1 cellular context compared by ENCODE assay signal in the genomic region with DNA sequence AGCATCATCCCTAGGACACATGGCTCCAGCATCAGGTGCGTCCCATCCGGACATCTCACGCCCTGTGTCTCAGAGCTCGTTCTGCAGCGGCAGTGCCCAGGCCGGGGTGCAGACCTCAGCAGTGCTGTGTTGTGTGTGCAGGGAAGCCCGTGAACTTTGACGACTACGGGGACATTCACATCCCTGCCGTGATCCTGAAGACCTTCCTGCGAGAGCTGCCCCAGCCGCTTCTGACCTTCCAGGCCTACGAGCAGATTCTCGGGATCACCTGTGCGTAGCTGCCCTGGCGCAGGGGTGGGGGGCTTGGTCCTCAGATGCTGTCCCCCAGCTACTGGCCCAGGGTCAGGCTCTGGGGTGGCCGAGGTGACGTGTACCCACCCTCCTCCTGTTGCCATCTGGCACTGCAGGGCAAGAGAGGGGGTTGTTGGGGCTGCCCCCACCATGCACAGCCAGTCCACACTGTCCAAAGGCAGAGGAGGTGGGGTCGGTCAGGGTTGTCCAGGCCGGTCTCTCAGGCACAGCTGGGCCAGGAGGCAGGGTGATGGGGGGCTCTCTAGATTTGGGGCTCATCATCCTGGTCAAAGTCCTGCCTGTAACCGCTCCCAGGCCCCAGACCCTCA.
TF ChIP-seq lines count a peak whose summit lies in the region.

No MANE protein-coding gene starts in this region.

TF ChIP-seq in IMR-90, 13 proteins besides CTCF, POLR2A, EP300 and RAD21:
- TF ChIP-seq RCOR1 (IDR thresholded peaks at IDR 0.05; ENCODE audit: insufficient replicate concordance, low read length): no peak
- no peak for TF ChIP-seq MXI1 (IDR thresholded peaks at IDR 0.05; ENCODE audit: borderline replicate concordance, low read depth, low read length)
- no peak for TF ChIP-seq MAFK (IDR thresholded peaks at IDR 0.05; ENCODE audit: low read depth, low read length)
- no peak for TF ChIP-seq RFX5 (IDR thresholded peaks at IDR 0.05; ENCODE audit: low read depth, low read length)
- TF ChIP-seq CHD1 (IDR thresholded peaks at IDR 0.05; ENCODE audit: low read depth, low read length): no peak
- no peak for TF ChIP-seq FOS (IDR thresholded peaks at IDR 0.05; ENCODE audit: low read depth, low read length)
- no peak for TF ChIP-seq CEBPB (IDR thresholded peaks at IDR 0.05; ENCODE audit: low read depth, low read length)
- TF ChIP-seq NFE2L2 (IDR thresholded peaks at IDR 0.05; ENCODE audit: low read depth, low read length): no peak
- TF ChIP-seq BHLHE40 (IDR thresholded peaks at IDR 0.05; ENCODE audit: low read depth, low read length): no peak
- TF ChIP-seq, protein P1, sequence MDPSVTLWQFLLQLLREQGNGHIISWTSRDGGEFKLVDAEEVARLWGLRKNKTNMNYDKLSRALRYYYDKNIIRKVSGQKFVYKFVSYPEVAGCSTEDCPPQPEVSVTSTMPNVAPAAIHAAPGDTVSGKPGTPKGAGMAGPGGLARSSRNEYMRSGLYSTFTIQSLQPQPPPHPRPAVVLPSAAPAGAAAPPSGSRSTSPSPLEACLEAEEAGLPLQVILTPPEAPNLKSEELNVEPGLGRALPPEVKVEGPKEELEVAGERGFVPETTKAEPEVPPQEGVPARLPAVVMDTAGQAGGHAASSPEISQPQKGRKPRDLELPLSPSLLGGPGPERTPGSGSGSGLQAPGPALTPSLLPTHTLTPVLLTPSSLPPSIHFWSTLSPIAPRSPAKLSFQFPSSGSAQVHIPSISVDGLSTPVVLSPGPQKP (IDR thresholded peaks at IDR 0.05; ENCODE audit: borderline replicate concordance, low read depth, low read length): no peak
- no peak for TF ChIP-seq SMC3 (IDR thresholded peaks at IDR 0.05; ENCODE audit: low read depth, low read length)
- no peak for TF ChIP-seq MAZ (IDR thresholded peaks at IDR 0.05; ENCODE audit: borderline replicate concordance, low read depth, low read length)
- TF ChIP-seq, protein P2, sequence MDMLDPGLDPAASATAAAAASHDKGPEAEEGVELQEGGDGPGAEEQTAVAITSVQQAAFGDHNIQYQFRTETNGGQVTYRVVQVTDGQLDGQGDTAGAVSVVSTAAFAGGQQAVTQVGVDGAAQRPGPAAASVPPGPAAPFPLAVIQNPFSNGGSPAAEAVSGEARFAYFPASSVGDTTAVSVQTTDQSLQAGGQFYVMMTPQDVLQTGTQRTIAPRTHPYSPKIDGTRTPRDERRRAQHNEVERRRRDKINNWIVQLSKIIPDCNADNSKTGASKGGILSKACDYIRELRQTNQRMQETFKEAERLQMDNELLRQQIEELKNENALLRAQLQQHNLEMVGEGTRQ (IDR thresholded peaks at IDR 0.05; ENCODE audit: low read depth, low read length): no peak
